In genomic region chr19:12052571-12053169, GRCh38 we compare ENCODE assay signal across 8 cellular contexts. TPM values are rescaled to one million over a fixed set of nuclear protein-coding genes. Genes with fewer than 3 reads are reported as not detected.
DNase-seq lines count a peak whose midpoint lies in the region; ATAC-seq and TF ChIP-seq lines count a peak whose summit lies in the region.

ZNF878 (minus strand) TSS chr19:12052961; CDS start chr19:12052801, 160 bp downstream.

- POLR2A ChIA-PET in SK-N-SH (lab: Yijun Ruan, JAX) = interaction anchor here (0.6 to 2.2 kb wide), 5 partner anchors 14 to 89 kb away, joined by 3 to 23 read pairs (median 6); partner anchors contain the start of genes ZNF20 and ZNF433

- H3K4me2 ChIP-seq in DOHH2 (ENCODE audit: low read length) (peak within 1 kb of the TSS; percentile 88), SK-N-SH (peak within 1 kb of the TSS; percentile 93), hepatocyte (peak within 1 kb of the TSS; percentile 92)

- peaks cover 13% of the 10 kb centered on the region for H3K36me3 Mint-ChIP-seq in progenitor cell of endocrine pancreas (ENCODE audit: insufficient read depth)

- H3K27me3 Mint-ChIP-seq in progenitor cell of endocrine pancreas = peaks cover 12% of the 10 kb centered on the region

- WGBS in SK-N-SH (ENCODE audit: low lambda C conversion rate) = 15% methylated on average over 8 of the region's 39 CpGs
- WGBS in hepatocyte (ENCODE audit: low lambda C conversion rate, missing lambda C conversion rate) = 1% methylated on average over 33 of the region's 39 CpGs

- peak within 1 kb of the TSS; percentile 91 for H2AFZ ChIP-seq in SK-N-SH (ENCODE audit: low read depth)
- peak within 1 kb of the TSS; percentile 75 for H2AFZ ChIP-seq in hepatocyte

- H3K4me1 Mint-ChIP-seq in progenitor cell of endocrine pancreas (ENCODE audit: low read depth) = peaks cover 7% of the 10 kb centered on the region

- H3K4me3 ChIP-seq in DOHH2 (ENCODE audit: low read length) = peak within 1 kb of the TSS; percentile 81
- peak within 1 kb of the TSS; percentile 58 to 69 for H3K4me3 ChIP-seq in SK-N-SH (ENCODE audit: low read depth in 2 of 2, low read length in 1 of 2)
- peak within 1 kb of the TSS; percentile 64 for H3K4me3 ChIP-seq in astrocyte of the cerebellum (ENCODE audit: low read depth, low read length)
- H3K4me3 ChIP-seq in hepatocyte = peak within 1 kb of the TSS; percentile 62

- TF ChIP-seq CTCF in DOHH2 (IDR thresholded peaks at IDR 0.05; ENCODE audit: low read depth, low read length, poor library complexity, severe bottlenecking) = peak; percentile 38
- TF ChIP-seq CTCF in SK-N-SH (IDR thresholded peaks at IDR 0.05) = peak; percentile 33
- no peak for TF ChIP-seq CTCF in astrocyte of the cerebellum (IDR thresholded peaks at IDR 0.05; ENCODE audit: low read depth, low read length, missing control alignments)
- no peak for TF ChIP-seq CTCF in hepatocyte (IDR thresholded peaks at IDR 0.05; ENCODE audit: poor library complexity)
- TF ChIP-seq CTCF in progenitor cell of endocrine pancreas (IDR thresholded peaks at IDR 0.05; ENCODE audit: unreplicated experiment) = peak; percentile 46

- TF ChIP-seq EP300 in SK-N-SH (IDR thresholded peaks at IDR 0.05; ENCODE audit: borderline replicate concordance in 1 of 2, low read depth in 1 of 2, low read length in 1 of 2) = no peak

- in situ Hi-C loops in astrocyte of the cerebellum (cut with HindIII; ENCODE audit: low sequenced_read_pairs) = no loop called here

- H3K27ac ChIP-seq in DOHH2 (ENCODE audit: low read depth, low read length) = peak within 1 kb of the TSS; percentile 14; the same call in 1 of the 2 replicates
- peak within 1 kb of the TSS in 1 of 2 experiments; percentile 66; a peak in 2 of 4 replicates for H3K27ac ChIP-seq in SK-N-SH (ENCODE audit: low read depth in 2 of 2, low read length in 1 of 2)
- H3K27ac ChIP-seq in hepatocyte = peak within 1 kb of the TSS; percentile 66

- DNase-seq in Kasumi-1 (lab: John Stamatoyannopoulos, UW) (peak; percentile 95 to 96), SK-N-SH (peak; percentile 96), astrocyte of the cerebellum (ENCODE audit: low read depth) (peak; percentile 44), hepatocyte (ENCODE audit: low spot score) (peak; percentile 96), progenitor cell of endocrine pancreas (ENCODE audit: low spot score, unreplicated experiment) (peak; percentile 90), SIG-M5 treated with dmso at 0.1 percent for 504 hours (lab: John Stamatoyannopoulos, UW; ENCODE audit: unreplicated experiment) (no peak)

- H3K9ac ChIP-seq in SK-N-SH = peak within 1 kb of the TSS; percentile 58

- H3K79me2 ChIP-seq in DOHH2 (ENCODE audit: control insufficient read depth, low read length) = no peaks in the 10 kb centered on the region
- no peaks in the 10 kb centered on the region for H3K79me2 ChIP-seq in SK-N-SH (ENCODE audit: insufficient read depth)
- H3K79me2 ChIP-seq in hepatocyte = no peaks in the 10 kb centered on the region

- CTCF ChIA-PET in SK-N-SH (lab: Yijun Ruan, JAX) = interaction anchor here (0.9 to 2.7 kb wide), 12 partner anchors 12 to 255 kb away, joined by 3 to 13 read pairs (median 4); partner anchors contain the start of genes ZNF20, ZNF433, ZNF700 and ZNF763

- TF ChIP-seq RAD21 in SK-N-SH (IDR thresholded peaks at IDR 0.05; ENCODE audit: low read length) = no peak

- no peaks in the 10 kb centered on the region for H3K9me2 ChIP-seq in DOHH2 (replicated peaks; ENCODE audit: control insufficient read depth, low read length)
- H3K9me2 ChIP-seq in SK-N-SH = no peaks in the 10 kb centered on the region
- no peaks in the 10 kb centered on the region for H3K9me2 ChIP-seq in hepatocyte (replicated peaks; ENCODE audit: insufficient read depth)

- H3K27ac Mint-ChIP-seq in progenitor cell of endocrine pancreas = peak within 1 kb of the TSS; percentile 97

- H3K9me3 ChIP-seq in DOHH2 (ENCODE audit: control insufficient read depth, insufficient read depth, low read length) (no peaks in the 10 kb centered on the region), SK-N-SH (no peaks in the 10 kb centered on the region), hepatocyte (ENCODE audit: low read depth) (no peaks in the 10 kb centered on the region)

- H4K20me1 ChIP-seq in DOHH2 (ENCODE audit: control insufficient read depth, insufficient read depth, low read depth, low read length) (no peaks in the 10 kb centered on the region), SK-N-SH (ENCODE audit: insufficient read depth) (no peaks in the 10 kb centered on the region), hepatocyte (ENCODE audit: insufficient read depth, poor library complexity, severe bottlenecking) (no peaks in the 10 kb centered on the region)

- H3K27me3 ChIP-seq in DOHH2 (ENCODE audit: control insufficient read depth, low read length) (peaks cover 7% of the 10 kb centered on the region), SK-N-SH (ENCODE audit: insufficient read depth) (no peaks in the 10 kb centered on the region), hepatocyte (no peaks in the 10 kb centered on the region)

- H3K9me3 Mint-ChIP-seq in progenitor cell of endocrine pancreas (ENCODE audit: low read depth) = peaks cover 5% of the 10 kb centered on the region

- peaks cover 10% of the 10 kb centered on the region for H3K4me1 ChIP-seq in DOHH2 (ENCODE audit: control insufficient read depth, low read length)
- no peaks in the 10 kb centered on the region; a peak in 1 of 4 replicates for H3K4me1 ChIP-seq in SK-N-SH (ENCODE audit: control insufficient read depth in 1 of 2, insufficient read depth in 2 of 2, low read depth in 1 of 2, low read length in 1 of 2)
- H3K4me1 ChIP-seq in hepatocyte (ENCODE audit: insufficient read depth) = peaks cover 5% of the 10 kb centered on the region

- H3K36me3 ChIP-seq in DOHH2 (ENCODE audit: control insufficient read depth, low read length) = no peaks in the 10 kb centered on the region
- H3K36me3 ChIP-seq in SK-N-SH (replicated peaks in 1 of 2; ENCODE audit: control insufficient read depth in 1 of 2, insufficient read depth in 2 of 2, low read length in 1 of 2) = no peaks in the 10 kb centered on the region
- no peaks in the 10 kb centered on the region for H3K36me3 ChIP-seq in hepatocyte (replicated peaks; ENCODE audit: insufficient read depth, low read depth)

- H3F3A ChIP-seq in DOHH2 (ENCODE audit: control insufficient read depth, insufficient read depth) (no peaks in the 10 kb centered on the region), SK-N-SH (replicated peaks; ENCODE audit: insufficient read depth) (no peaks in the 10 kb centered on the region)

- peak within 1 kb of the TSS; percentile 88 for H3K4me3 Mint-ChIP-seq in progenitor cell of endocrine pancreas (ENCODE audit: low read depth)

- peak; percentile 87 for ATAC-seq in GM21723 (IDR thresholded peaks at IDR 0.05; ENCODE audit: unreplicated experiment)

TF ChIP-seq in SK-N-SH, 30 proteins besides CTCF, POLR2A, EP300 and RAD21 (continues in another document):
- TF ChIP-seq GATA2 (CRISPR knock-in tag; IDR thresholded peaks at IDR 0.05) (no peak), TAF1 (IDR thresholded peaks at IDR 0.05; ENCODE audit: borderline replicate concordance, low read depth, low read length) (peak; percentile 93), MXI1 (IDR thresholded peaks at IDR 0.05; ENCODE audit: low read depth, low read length) (peak; percentile 32; the same call in 1 of the 2 replicates), SIN3A (IDR thresholded peaks at IDR 0.05; ENCODE audit: borderline replicate concordance, low read depth, low read length) (no peak), GABPA (IDR thresholded peaks at IDR 0.05; ENCODE audit: low read depth) (no peak), RFX5 (IDR thresholded peaks at IDR 0.05; ENCODE audit: low read length) (peak; percentile 43), YY1 (IDR thresholded peaks at IDR 0.05; ENCODE audit: low read depth) (no peak), IRF3 (IDR thresholded peaks at IDR 0.05; ENCODE audit: low read depth, low read length) (no peak), SMC3 (IDR thresholded peaks at IDR 0.05; ENCODE audit: low read depth, low read length) (no peak), POLR2AphosphoS5 (IDR thresholded peaks at IDR 0.05; ENCODE audit: low read depth, low read length) (peak; percentile 95), MEF2A (IDR thresholded peaks at IDR 0.05; ENCODE audit: borderline replicate concordance, low read depth) (no peak), FOSL2 (IDR thresholded peaks at IDR 0.05; ENCODE audit: borderline replicate concordance, low read depth) (no peak), ELF1 (IDR thresholded peaks at IDR 0.05) (no peak), CHD2 (IDR thresholded peaks at IDR 0.05; ENCODE audit: low read length, partially characterized antibody) (peak; percentile 68)
- TF ChIP-seq, protein P1, sequence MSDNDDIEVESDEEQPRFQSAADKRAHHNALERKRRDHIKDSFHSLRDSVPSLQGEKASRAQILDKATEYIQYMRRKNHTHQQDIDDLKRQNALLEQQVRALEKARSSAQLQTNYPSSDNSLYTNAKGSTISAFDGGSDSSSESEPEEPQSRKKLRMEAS (IDR thresholded peaks at IDR 0.05; ENCODE audit: low read depth) = peak; percentile 58; the same call in 1 of the 2 replicates
- TF ChIP-seq, protein P2, sequence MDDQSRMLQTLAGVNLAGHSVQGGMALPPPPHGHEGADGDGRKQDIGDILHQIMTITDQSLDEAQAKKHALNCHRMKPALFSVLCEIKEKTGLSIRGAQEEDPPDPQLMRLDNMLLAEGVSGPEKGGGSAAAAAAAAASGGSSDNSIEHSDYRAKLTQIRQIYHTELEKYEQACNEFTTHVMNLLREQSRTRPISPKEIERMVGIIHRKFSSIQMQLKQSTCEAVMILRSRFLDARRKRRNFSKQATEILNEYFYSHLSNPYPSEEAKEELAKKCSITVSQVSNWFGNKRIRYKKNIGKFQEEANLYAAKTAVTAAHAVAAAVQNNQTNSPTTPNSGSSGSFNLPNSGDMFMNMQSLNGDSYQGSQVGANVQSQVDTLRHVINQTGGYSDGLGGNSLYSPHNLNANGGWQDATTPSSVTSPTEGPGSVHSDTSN (IDR thresholded peaks at IDR 0.05) = peak; percentile 94

RNA-seq across cellular contexts. Expression of gene ZNF878, which starts in this region (rescaled TPM):
- polyA plus RNA-seq in SK-N-SH (2012; rRNA removed) (0.05 TPM in 1 of 2 replicates, not detected in the other), hepatocyte (0.91 TPM in 1 of 2 replicates, not detected in the other)
- polyA plus RNA-seq in SK-N-SH (2012; cell fraction: cytosol; rRNA removed) = 0.03 and 0.05 TPM in 2 replicates
- 0.06 TPM in 1 of 2 replicates, not detected in the other for polyA plus RNA-seq in SK-N-SH (2012; cell fraction: nucleus; rRNA removed)
- total RNA-seq in hepatocyte (0.32 and 0.77 TPM in 2 replicates), progenitor cell of endocrine pancreas (2.2 and 2.9 TPM in 2 replicates)

Comparison
In these comparisons a context has a peak if more than half of its experiments do, and no peak if none do; other contexts are left out.
1. Peak in DNase-seq, H3K4me3 ChIP-seq, H3K9ac ChIP-seq and H3K4me2 ChIP-seq in SK-N-SH; RNA of the gene not detected or under 1 TPM.
2. Peak in DNase-seq, H3K4me3 ChIP-seq, H3K27ac ChIP-seq and H3K4me2 ChIP-seq in hepatocyte; RNA of the gene not detected or under 1 TPM.
3. CTCF ChIP-seq: peak in DOHH2 (single experiment), SK-N-SH (single experiment) and progenitor cell of endocrine pancreas (single experiment); none in astrocyte of the cerebellum (single experiment) and hepatocyte (single experiment).
4. Peak in every context shown above with its lines, with median percentiles within 50 percentile points of each other: H3K4me2 ChIP-seq and H3K4me3 ChIP-seq.